ENCODE assay signal across 21 cellular contexts in the genomic region with DNA sequence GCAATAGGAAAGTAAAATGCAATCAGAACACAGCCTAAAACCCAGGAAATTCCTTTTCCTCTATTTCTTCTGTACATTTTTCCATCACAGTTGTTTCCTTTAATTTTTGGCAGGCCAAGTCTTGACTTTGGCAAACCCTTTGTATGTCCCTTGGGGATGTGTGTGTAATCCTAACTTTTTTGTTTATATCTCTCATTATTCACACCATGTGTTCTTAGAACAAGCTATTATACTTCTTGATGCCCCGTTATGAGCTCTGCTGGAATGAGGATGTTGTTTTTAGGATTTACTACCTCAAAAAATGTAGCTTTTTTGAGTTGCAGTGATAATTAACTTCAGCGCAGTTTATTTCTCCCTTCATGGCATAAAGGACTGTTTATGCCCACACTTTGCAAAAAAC.
A peak's percentile ranks its signal among the peaks of the same experiment; 100 is the strongest.
DNase-seq lines count a peak whose midpoint lies in the region; ATAC-seq, FAIRE-seq and TF ChIP-seq lines count a peak whose summit lies in the region.
"Had no signal": no experiment of that assay in that cellular context is flagged by ENCODE, and none has a peak within 500 bp of the region (broad histone marks: within the 10 kb centered on the region; RNA-seq: fewer than 3 reads in every experiment).

No MANE protein-coding gene starts in this region.

- no peaks in the 10 kb centered on the region for H3K9me3 Mint-ChIP-seq in CD4-positive, alpha-beta T cell
- H3K9me3 Mint-ChIP-seq: activated CD4-positive, alpha-beta T cell treated with anti-CD3 and anti-CD28 coated beads, Interleukin-2, amount 10 ng/mL, durations not matched to agents 7 days and 5 days; activated naive CD4-positive, alpha-beta T cell treated with anti-CD3 and anti-CD28 coated beads for 36 hours; CD14-positive monocyte had no signal

- no peak overlapping the region for H3K4me3 ChIP-seq in astrocyte of the cerebellum (ENCODE audit: low read depth, low read length)
- H3K4me3 ChIP-seq in skeletal muscle cell (ENCODE audit: low read depth, low read length) = no peak overlapping the region
- no peak overlapping the region for H3K4me3 ChIP-seq in HepG2 (replicated peaks in 1 of 3; ENCODE audit: insufficient read depth in 1 of 3, low read depth in 2 of 3, low read length in 3 of 3)
- no peak overlapping the region for H3K4me3 ChIP-seq in ovary
- H3K4me3 ChIP-seq: breast epithelium, pancreas, tibial nerve had no signal

- no peak for TF ChIP-seq RAD21 in HepG2 (CRISPR knock-in tag; IDR thresholded peaks at IDR 0.05)

- no peak for TF ChIP-seq CTCF in astrocyte of the cerebellum (IDR thresholded peaks at IDR 0.05; ENCODE audit: low read depth, low read length, missing control alignments)
- TF ChIP-seq CTCF in HepG2 (CRISPR knock-in tag; IDR thresholded peaks at IDR 0.05) = no peak
- TF ChIP-seq CTCF in ovary (IDR thresholded peaks at IDR 0.05) = no peak
- no peak for TF ChIP-seq CTCF in CD4-positive, alpha-beta T cell (IDR thresholded peaks at IDR 0.05)

- POLR2A ChIA-PET in HepG2 (lab: Yijun Ruan, JAX) = no interaction called here
- POLR2A ChIA-PET in CD4-positive, alpha-beta T cell (lab: Charles Lee) = no interaction called here

- ATAC-seq in HepG2 = no peak
- ATAC-seq in CD4-positive, alpha-beta T cell (ENCODE audit: poor library complexity) = no peak
- ATAC-seq: foreskin keratinocyte, left colon, pancreas had no signal

- in situ Hi-C loops in astrocyte of the cerebellum (cut with HindIII; ENCODE audit: low sequenced_read_pairs) (no loop called here), HepG2 (cut with HindIII; ENCODE audit: extremely low pct_ligation_motif_present, low pct_unique_long_range_greater_than_20kb) (no loop called here)

- H3K4me1 Mint-ChIP-seq in CD4-positive, alpha-beta T cell (ENCODE audit: low read depth) = no peaks in the 10 kb centered on the region
- H3K4me1 Mint-ChIP-seq: activated CD4-positive, alpha-beta T cell treated with anti-CD3 and anti-CD28 coated beads, Interleukin-2, amount 10 ng/mL, durations not matched to agents 7 days and 5 days; CD14-positive monocyte had no signal

- whole genome bisulfite sequencing in HepG2 (ENCODE audit: low lambda C conversion rate) = 37% methylated on average over 2 of the region's 2 CpGs
- WGBS in ovary, 3 donors = 10 to 15% (median 14%) methylated on average over 2 of the region's 2 CpGs

- H3K4me1 ChIP-seq in HepG2 (ENCODE audit: insufficient read depth, low read length) (no peaks in the 10 kb centered on the region), ovary (ENCODE audit: insufficient read depth) (peaks cover 2% of the 10 kb centered on the region)
- H3K4me1 ChIP-seq: breast epithelium, foreskin keratinocyte had no signal

- FAIRE-seq in HepG2 (lab: Jason Lieb, UNC) = no peak
- FAIRE-seq: pancreas, small intestine had no signal

- intact Hi-C loops in HepG2 (cut with micrococcal nuclease; ENCODE audit: unreplicated experiment) = no loop called here
- intact Hi-C loops in ovary (cut with DNase I) = no loop called here
- intact Hi-C loops in CD4-positive, alpha-beta T cell (cut with DNase I, micrococcal nuclease) = no loop called here

- no peak overlapping the region for H3K9ac ChIP-seq in HepG2 (ENCODE audit: insufficient read depth, low read depth, low read length)

- peaks cover 26% of the 10 kb centered on the region for H3K27me3 Mint-ChIP-seq in CD4-positive, alpha-beta T cell

- H3K4me2 ChIP-seq in HepG2 (ENCODE audit: low read depth, low read length) = no peak overlapping the region

- H3K27ac Mint-ChIP-seq in CD4-positive, alpha-beta T cell = no peak overlapping the region
- H3K27ac Mint-ChIP-seq: activated CD4-positive, alpha-beta T cell treated with anti-CD3 and anti-CD28 coated beads, Interleukin-2, amount 10 ng/mL, durations not matched to agents 7 days and 5 days; activated naive CD4-positive, alpha-beta T cell treated with anti-CD3 and anti-CD28 coated beads for 36 hours; CD14-positive monocyte had no signal

- no peaks in the 10 kb centered on the region for H3K79me2 ChIP-seq in HepG2 (ENCODE audit: insufficient read depth, low read length)

- H2AFZ ChIP-seq in HepG2 (ENCODE audit: low read length) = no peak overlapping the region

- no peaks in the 10 kb centered on the region for H3K36me3 ChIP-seq in HepG2 (replicated peaks in 1 of 2; ENCODE audit: control insufficient read depth in 1 of 2, insufficient read depth in 2 of 2, low read length in 2 of 2)
- H3K36me3 ChIP-seq in ovary = no peaks in the 10 kb centered on the region
- H3K36me3 ChIP-seq: breast epithelium, pancreas, tibial nerve had no signal

- CTCF ChIA-PET in HepG2 (lab: Yijun Ruan, JAX; ENCODE audit: low intra/inter-chr PET ratio, low total read pairs) = no interaction called here
- CTCF ChIA-PET in CD4-positive, alpha-beta T cell (lab: Charles Lee) = no interaction called here

- H3K27ac ChIP-seq in HepG2 (ENCODE audit: extremely low read length, insufficient read depth, low read length) (no peak overlapping the region), ovary (no peak overlapping the region)
- H3K27ac ChIP-seq in CD4-positive, alpha-beta T cell (ENCODE audit: low read depth, low read length) = no peak overlapping the region
- H3K27ac ChIP-seq: breast epithelium, foreskin keratinocyte, pancreas had no signal

- H3K4me3 Mint-ChIP-seq in CD4-positive, alpha-beta T cell = no peak overlapping the region
- H3K4me3 Mint-ChIP-seq: activated CD4-positive, alpha-beta T cell treated with anti-CD3 and anti-CD28 coated beads, Interleukin-2, amount 10 ng/mL, durations not matched to agents 7 days and 5 days; activated naive CD4-positive, alpha-beta T cell treated with anti-CD3 and anti-CD28 coated beads for 36 hours; CD14-positive monocyte had no signal

- DNase-seq in GM04503 (ENCODE audit: low read depth) = peak; percentile 72
- DNase-seq in astrocyte of the cerebellum (ENCODE audit: low read depth) = peak; percentile 88
- peak; percentile 92 for DNase-seq in fibroblast of the conjunctiva (ENCODE audit: low read depth)
- peak; percentile 78 for DNase-seq in skeletal muscle cell (ENCODE audit: low read depth)
- DNase-seq in HepG2 (ENCODE audit: low spot score) = no peak
- DNase-seq in activated T-cell treated with anti-CD3 and anti-CD28 coated beads for 4 hours = no peak
- DNase-seq in ovary = no peak
- no peak for DNase-seq in CD4-positive, alpha-beta T cell
- DNase-seq: activated CD4-positive, alpha-beta T cell treated with anti-CD3 and anti-CD28 coated beads, Interleukin-2, amount 10 ng/mL, durations not matched to agents 7 days and 5 days; activated naive CD4-positive, alpha-beta T cell treated with anti-CD3 and anti-CD28 coated beads for 36 hours; foreskin keratinocyte; H7; KBM-7; left colon; NCI-H1048; NCI-H774; pancreas; small intestine had no signal

- no peaks in the 10 kb centered on the region for H3K36me3 Mint-ChIP-seq in CD4-positive, alpha-beta T cell (ENCODE audit: low read depth)
- H3K36me3 Mint-ChIP-seq: CD14-positive monocyte had no signal

- H4K20me1 ChIP-seq in HepG2 (ENCODE audit: insufficient read depth, low read length) = no peaks in the 10 kb centered on the region

- TF ChIP-seq POLR2A in HepG2 (IDR thresholded peaks at IDR 0.05; ENCODE audit: insufficient read depth in 1 of 2, low read depth in 2 of 2, low read length in 2 of 2) = no peak
- TF ChIP-seq POLR2A in ovary (IDR thresholded peaks at IDR 0.05) = no peak

- no peaks in the 10 kb centered on the region for H3K9me3 ChIP-seq in HepG2 (ENCODE audit: low read length)
- no peaks in the 10 kb centered on the region for H3K9me3 ChIP-seq in ovary
- H3K9me3 ChIP-seq in CD4-positive, alpha-beta T cell (ENCODE audit: control insufficient read depth, low read length) = no peaks in the 10 kb centered on the region
- H3K9me3 ChIP-seq: breast epithelium, pancreas, tibial nerve had no signal

- H3K27me3 ChIP-seq in HepG2 (ENCODE audit: control insufficient read depth in 1 of 2, insufficient read depth in 2 of 2, low read length in 2 of 2) = no peaks in the 10 kb centered on the region
- no peaks in the 10 kb centered on the region for H3K27me3 ChIP-seq in ovary
- H3K27me3 ChIP-seq in CD4-positive, alpha-beta T cell (ENCODE audit: control insufficient read depth, insufficient read depth, low read length) = peaks cover 9% of the 10 kb centered on the region
- H3K27me3 ChIP-seq: breast epithelium, foreskin keratinocyte, pancreas, tibial nerve had no signal

- BruUV-seq in HepG2 (replicated peaks; lab: Mats Ljungman, UMichigan) = no TSS peak

- no peak for TF ChIP-seq EP300 in HepG2 (IDR thresholded peaks at IDR 0.05; ENCODE audit: low read depth in 2 of 2, low read length in 2 of 2)
- TF ChIP-seq EP300 in HepG2 (CRISPR knock-in tag; IDR thresholded peaks at IDR 0.05; ENCODE audit: borderline replicate concordance) = no peak
- TF ChIP-seq EP300 in ovary (IDR thresholded peaks at IDR 0.05) = no peak

TF ChIP-seq in HepG2, 621 proteins besides CTCF, POLR2A, EP300 and RAD21 (continues in another document):
- TF ChIP-seq, protein P1, sequence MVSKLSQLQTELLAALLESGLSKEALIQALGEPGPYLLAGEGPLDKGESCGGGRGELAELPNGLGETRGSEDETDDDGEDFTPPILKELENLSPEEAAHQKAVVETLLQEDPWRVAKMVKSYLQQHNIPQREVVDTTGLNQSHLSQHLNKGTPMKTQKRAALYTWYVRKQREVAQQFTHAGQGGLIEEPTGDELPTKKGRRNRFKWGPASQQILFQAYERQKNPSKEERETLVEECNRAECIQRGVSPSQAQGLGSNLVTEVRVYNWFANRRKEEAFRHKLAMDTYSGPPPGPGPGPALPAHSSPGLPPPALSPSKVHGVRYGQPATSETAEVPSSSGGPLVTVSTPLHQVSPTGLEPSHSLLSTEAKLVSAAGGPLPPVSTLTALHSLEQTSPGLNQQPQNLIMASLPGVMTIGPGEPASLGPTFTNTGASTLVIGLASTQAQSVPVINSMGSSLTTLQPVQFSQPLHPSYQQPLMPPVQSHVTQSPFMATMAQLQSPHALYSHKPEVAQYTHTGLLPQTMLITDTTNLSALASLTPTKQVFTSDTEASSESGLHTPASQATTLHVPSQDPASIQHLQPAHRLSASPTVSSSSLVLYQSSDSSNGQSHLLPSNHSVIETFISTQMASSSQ (IDR thresholded peaks at IDR 0.05; ENCODE audit: low read depth) = no peak
- TF ChIP-seq, protein P1 (CRISPR knock-in tag; IDR thresholded peaks at IDR 0.05; ENCODE audit: borderline replicate concordance) = no peak
- TF ChIP-seq ATF7-NPFF (CRISPR knock-in tag; IDR thresholded peaks at IDR 0.05; ENCODE audit: low read depth) (no peak), SOX5 (CRISPR knock-in tag; IDR thresholded peaks at IDR 0.05; ENCODE audit: borderline replicate concordance) (no peak)

Comparison
In these comparisons a context has a peak if more than half of its experiments do, and no peak if none do; other contexts are left out.
1. DNase-seq: peak in GM04503 (single experiment), astrocyte of the cerebellum (single experiment), fibroblast of the conjunctiva (single experiment) and skeletal muscle cell (single experiment); none in HepG2 (single experiment), activated T-cell treated with anti-CD3 and anti-CD28 coated beads for 4 hours (single experiment), ovary (0 of 5) and CD4-positive, alpha-beta T cell (0 of 10).